26 cellular contexts compared by ENCODE assay signal in the genomic region with DNA sequence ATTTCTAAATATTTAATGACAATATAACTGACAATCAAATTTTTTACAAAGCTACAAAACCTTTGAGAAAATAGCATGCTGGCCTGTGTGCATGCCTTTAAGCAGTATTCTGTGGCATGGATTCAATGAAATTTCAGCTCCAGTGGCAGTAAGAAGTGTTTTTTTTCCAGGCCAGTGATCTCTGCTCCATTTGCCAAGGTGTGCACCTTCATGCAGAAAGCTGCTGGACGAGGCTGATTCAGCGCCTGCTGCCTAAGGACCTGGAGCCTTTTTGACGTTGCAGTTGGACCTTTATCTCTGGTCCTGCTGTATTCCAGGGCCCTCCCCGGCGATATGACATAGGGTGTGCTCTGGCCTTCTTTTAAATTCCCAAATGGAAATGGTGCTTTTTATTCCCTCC. TPM values are rescaled to one million over a fixed set of nuclear protein-coding genes. Genes with fewer than 3 reads are reported as not detected.
"Had no signal": no experiment of that assay in that cellular context is flagged by ENCODE, and none has a peak within 500 bp of the region (broad histone marks: within the 10 kb centered on the region; RNA-seq: fewer than 3 reads in every experiment).

No MANE protein-coding gene starts in this region.

- H3K27ac ChIP-seq: neutrophil, pancreas, right atrium auricular region, suprapubic skin, vagina had no signal

- H3K4me2 ChIP-seq: smooth muscle cell had no signal

- H3K4me1 ChIP-seq: pancreas, right atrium auricular region, suprapubic skin, vagina had no signal

- H3K9me3 ChIP-seq: mucosa of descending colon, neutrophil, pancreas, right atrium auricular region, suprapubic skin, vagina had no signal

- H3K36me3 ChIP-seq: neutrophil, pancreas, right atrium auricular region, suprapubic skin, vagina had no signal

- H3K4me3 ChIP-seq: dorsolateral prefrontal cortex, lung, mucosa of descending colon, pancreas, right atrium auricular region, smooth muscle cell, suprapubic skin, vagina had no signal

- DNase-seq: effector CD4-positive, alpha-beta T cell; hypothalamus; immature natural killer cell; islet precursor cell; mucosa of descending colon; naive B cell; pancreas; stimulated activated CD4-positive, alpha-beta T cell treated with anti-CD3 and anti-CD28 coated beads, Interleukin-12 subunit alpha, Interleukin-12 subunit beta, amount 100 ng/mL, for 4 hours; stimulated activated CD4-positive, alpha-beta T cell treated with anti-CD3 and anti-CD28 coated beads, Interleukin-1b, Interleukin-23, amount 100 ng/mL, for 48 hours; stimulated activated CD4-positive, alpha-beta T cell treated with anti-CD3 and anti-CD28 coated beads, Interleukin-4, amount 100 ng/mL, for 1 hour; stimulated activated CD8-positive, alpha-beta memory T cell treated with anti-CD3 and anti-CD28 coated beads, Interleukin-4, amount 100 ng/mL, for 48 hours; stimulated activated naive CD4-positive, alpha-beta T cell; stimulated activated naive CD8-positive, alpha-beta T cell treated with anti-CD3 and anti-CD28 coated beads, Interleukin-15, amount 100 ng/mL, for 72 hours; trophoblast cell had no signal

- H3K27me3 ChIP-seq: neutrophil, pancreas, right atrium auricular region, suprapubic skin, vagina had no signal

RNA-seq across cellular contexts. Expression of gene VWC2, which starts 26.6 kb away (rescaled TPM):
- total RNA-seq: fibroblast of villous mesenchyme; left lobe of liver; liver; natural killer cell treated with Interleukin-12 subunit alpha and Interleukin-12 subunit beta and Interleukin-15 and Interleukin-18, amount 100 ng/mL, for 72 hours; neural crest cell; smooth muscle cell had no signal
- polyA plus RNA-seq: immature natural killer cell, liver, smooth muscle cell had no signal
